ENCODE assay signal across 8 cellular contexts in genomic region chr6:43478008-43478372, GRCh38. TPM values are rescaled to one million over a fixed set of nuclear protein-coding genes. Genes with fewer than 3 reads are reported as not detected.
DNase-seq lines count a peak whose midpoint lies in the region; TF ChIP-seq lines count a peak whose summit lies in the region.

No MANE protein-coding gene starts in this region.

- no peak for TF ChIP-seq CTCF in RWPE1 (conservative IDR thresholded peaks at IDR 0.05; ENCODE audit: low read depth)
- no peak for TF ChIP-seq CTCF in esophagus muscularis mucosa (IDR thresholded peaks at IDR 0.05)

- H3F3A ChIP-seq in GM23248 (ENCODE audit: insufficient read depth), result peaks cover 7% of the 10 kb centered on the region; the same call in 1 of the 2 replicates

- in situ Hi-C loops in GM23248 (cut with MboI), result no loop called here

- H3K79me2 ChIP-seq in GM23248 (ENCODE audit: insufficient read depth), result no peaks in the 10 kb centered on the region; the same call in none of the 2 replicates

- no peaks in the 10 kb centered on the region for H3K36me3 ChIP-seq in GM23248 (ENCODE audit: low read depth)
- H3K36me3 ChIP-seq in esophagus muscularis mucosa, result peaks cover 0 to 4% (median 0%) of the 10 kb centered on the region in 4 donors
- H3K36me3 ChIP-seq in rectal smooth muscle tissue (ENCODE audit: control insufficient read depth, insufficient read depth, low read length), result no peaks in the 10 kb centered on the region

- no peak for TF ChIP-seq POLR2A in esophagus muscularis mucosa (IDR thresholded peaks at IDR 0.05; ENCODE audit: low read depth)

- peaks cover 10% of the 10 kb centered on the region for H3K4me1 ChIP-seq in GM23248 (ENCODE audit: insufficient read depth)
- peaks cover 22 to 45% (median 38%) of the 10 kb centered on the region in 4 donors for H3K4me1 ChIP-seq in esophagus muscularis mucosa
- H3K4me1 ChIP-seq in rectal smooth muscle tissue (ENCODE audit: control insufficient read depth, insufficient read depth, low read length), result peaks cover 14% of the 10 kb centered on the region

- no peak for TF ChIP-seq EP300 in esophagus muscularis mucosa (IDR thresholded peaks at IDR 0.05)

- POLR2A ChIA-PET in RWPE1 (lab: Yijun Ruan, JAX; ENCODE audit: low non-redundant PET), result interaction anchor here (0.7 to 1.0 kb wide), 2 partner anchors 17 to 29 kb away, joined by 3 to 4 read pairs; no protein-coding TSS in a partner anchor

- H3K4me3 ChIP-seq in GM23248, result peak overlapping the region; percentile 93
- peak overlapping the region; percentile 72 to 82 (median 80) for H3K4me3 ChIP-seq in esophagus muscularis mucosa
- H3K4me3 ChIP-seq in rectal smooth muscle tissue (ENCODE audit: low read length), result peak overlapping the region; percentile 67

- H3K27me3 ChIP-seq in GM23248 (replicated peaks; ENCODE audit: insufficient read depth) (no peaks in the 10 kb centered on the region), esophagus muscularis mucosa (no peaks in the 10 kb centered on the region), rectal smooth muscle tissue (ENCODE audit: control insufficient read depth, insufficient read depth, low read length) (no peaks in the 10 kb centered on the region)

- no peaks in the 10 kb centered on the region for H4K20me1 ChIP-seq in GM23248 (ENCODE audit: insufficient read depth)

- DNase-seq in GM23248 (peak; percentile 43), RWPE1 (ENCODE audit: low spot score) (no peak), esophagus muscularis mucosa (ENCODE audit: extremely low spot score) (no peak), NCI-H510A treated with DMSO at 0.1 percent for 48 hours (lab: John Stamatoyannopoulos, UW) (no peak), SIG-M5 (lab: John Stamatoyannopoulos, UW) (no peak)
- DNase-seq in effector CD8-positive, alpha-beta T cell (lab: John Stamatoyannopoulos, UW), result no peak
- no peak for DNase-seq in activated effector memory CD4-positive, alpha-beta T cell treated with Interleukin-2 at 50 U/mL for 16 hours

- intact Hi-C loops in esophagus muscularis mucosa (cut with DNase I), result no loop called here

- peak overlapping the region; percentile 96 for H3K9ac ChIP-seq in GM23248
- H3K9ac ChIP-seq in rectal smooth muscle tissue (ENCODE audit: low read length), result peak overlapping the region; percentile 34

- H3K4me2 ChIP-seq in GM23248 (ENCODE audit: unreplicated experiment), result peak overlapping the region; percentile 89

- no peaks in the 10 kb centered on the region for H3K9me2 ChIP-seq in GM23248 (ENCODE audit: insufficient read depth)

- H3K9me3 ChIP-seq in GM23248 (ENCODE audit: low read depth), result no peaks in the 10 kb centered on the region
- H3K9me3 ChIP-seq in esophagus muscularis mucosa, result no peaks in the 10 kb centered on the region

- H3K27ac ChIP-seq in GM23248 (peak overlapping the region; percentile 45), RWPE1 (peak overlapping the region; percentile 79), esophagus muscularis mucosa (replicated peaks in 1 of 4) (peak overlapping the region; percentile 80 to 86 (median 84)), rectal smooth muscle tissue (ENCODE audit: low read depth, low read length) (peak overlapping the region; percentile 71)

- H2AFZ ChIP-seq in GM23248, result peak overlapping the region; percentile 94

- WGBS in GM23248 (ENCODE audit: low coverage in 1 of 2, low lambda C conversion rate in 2 of 2, missing lambda C conversion rate in 2 of 2), 2 experiments, result 14 to 15% methylated on average over 3 of the region's 3 CpGs
- 31% methylated on average over 3 of the region's 3 CpGs for WGBS in esophagus muscularis mucosa

- CTCF ChIA-PET in RWPE1 (lab: Yijun Ruan, JAX), result no interaction called here

RNA-seq across cellular contexts. Expression of gene TJAP1, which starts 0.6 kb away (rescaled TPM):
- total RNA-seq in GM23248 (2014; rRNA removed; shearing (Covaris generic)), result 17.7 and 32.9 TPM in 2 replicates
- polyA plus RNA-seq in GM23248 (2016; fragmentation: Nextera tagmentation; extraction: Ambion mirVana), result 12.7 and 16.0 TPM in 2 replicates
- 10 to 100 TPM; 19.9 to 34.4 (median 26.4) TPM for total RNA-seq in esophagus muscularis mucosa

RNA-seq across cellular contexts. Expression of gene DLK2, which starts 22.6 kb away (rescaled TPM):
- 0.51 and 0.76 TPM in 2 replicates for total RNA-seq in GM23248 (2014; rRNA removed; shearing (Covaris generic))
- 0.66 and 1.4 TPM in 2 replicates for polyA plus RNA-seq in GM23248 (2016; fragmentation: Nextera tagmentation; extraction: Ambion mirVana)
- under 1 TPM in 2 of 4 donors, not detected in 2; 0.32 to 0.33 TPM for total RNA-seq in esophagus muscularis mucosa

RNA-seq across cellular contexts. Expression of gene LRRC73, which starts 32.2 kb away (rescaled TPM):
- total RNA-seq in GM23248 (2014; rRNA removed; shearing (Covaris generic)), result 0.89 and 1.6 TPM in 2 replicates
- 0.41 and 1.0 TPM in 2 replicates for polyA plus RNA-seq in GM23248 (2016; fragmentation: Nextera tagmentation; extraction: Ambion mirVana)
- 1 to 10 TPM in 1 of 4 donors, under 1 TPM in 2, not detected in 1; 0.50 to 1.4 (median 0.75) TPM for total RNA-seq in esophagus muscularis mucosa

RNA-seq across cellular contexts. Expression of gene YIPF3, which starts 38.7 kb away (rescaled TPM):
- total RNA-seq in GM23248 (2014; rRNA removed; shearing (Covaris generic)), result 252 and 263 TPM in 2 replicates
- polyA plus RNA-seq in GM23248 (2016; fragmentation: Nextera tagmentation; extraction: Ambion mirVana), result 190 and 196 TPM in 2 replicates
- total RNA-seq in esophagus muscularis mucosa, result 10 to 100 TPM; 73.6 to 96.9 (median 84.9) TPM

RNA-seq across cellular contexts. Expression of gene POLR1C, which starts 38.9 kb away (rescaled TPM):
- 24.9 and 38.7 TPM in 2 replicates for total RNA-seq in GM23248 (2014; rRNA removed; shearing (Covaris generic))
- 38.1 and 39.5 TPM in 2 replicates for polyA plus RNA-seq in GM23248 (2016; fragmentation: Nextera tagmentation; extraction: Ambion mirVana)
- 10 to 100 TPM in 3 of 4 donors, 1 to 10 TPM in 1; 9.1 to 30.3 (median 17.6) TPM for total RNA-seq in esophagus muscularis mucosa
